ENCODE assay signal across 21 cellular contexts in the genomic region with DNA sequence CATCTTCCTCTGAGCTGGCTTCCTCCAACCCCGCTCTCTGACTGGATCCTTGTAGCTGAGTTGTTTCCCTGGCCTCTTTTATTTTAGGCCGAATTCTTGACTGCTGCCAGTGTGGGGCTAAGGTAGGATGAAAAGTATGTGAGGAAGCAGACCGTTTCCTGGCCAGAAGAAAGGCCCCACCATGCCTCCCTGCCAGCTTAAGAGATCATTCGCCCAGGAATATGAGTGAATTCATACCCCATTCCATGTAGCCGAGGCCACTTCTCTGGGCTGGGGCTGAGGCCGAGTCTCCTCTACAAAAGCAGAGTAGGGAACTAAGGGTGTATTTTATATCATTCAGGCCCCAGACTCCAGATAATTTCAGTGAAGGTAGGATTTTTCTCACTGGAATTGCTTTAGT. TPM values are rescaled to one million over a fixed set of nuclear protein-coding genes. Genes with fewer than 3 reads are reported as not detected.
A peak's percentile ranks its signal among the peaks of the same experiment; 100 is the strongest.
DNase-seq lines count a peak whose midpoint lies in the region; ATAC-seq and TF ChIP-seq lines count a peak whose summit lies in the region.
"Had no signal": no experiment of that assay in that cellular context is flagged by ENCODE, and none has a peak within 500 bp of the region (broad histone marks: within the 10 kb centered on the region; RNA-seq: fewer than 3 reads in every experiment).

No MANE protein-coding gene starts in this region.

- TF ChIP-seq POLR2A in prostate gland (IDR thresholded peaks at IDR 0.05) (no peak), uterus (IDR thresholded peaks at IDR 0.05) (no peak)

- intact Hi-C loops in heart right ventricle (cut with DNase I), result loop anchor here in 3 of 10 donors (5.0 kb wide), 3 partner anchors 35 to 40 kb away; no protein-coding TSS in a partner anchor
- intact Hi-C loops in left ventricle myocardium superior (cut with micrococcal nuclease), result no loop called here
- intact Hi-C loops in prostate gland (cut with DNase I), result no loop called here
- intact Hi-C loops in uterus (cut with DNase I; ENCODE audit: low total_unique reads), result no loop called here

- no peak for ATAC-seq in heart right ventricle
- no peak for ATAC-seq in left ventricle myocardium superior
- no peak for ATAC-seq in HG03139 (IDR thresholded peaks at IDR 0.05; ENCODE audit: unreplicated experiment)

- H3K9me3 ChIP-seq in heart right ventricle, result no peaks in the 10 kb centered on the region
- H3K9me3 ChIP-seq in prostate gland, result no peaks in the 10 kb centered on the region
- no peaks in the 10 kb centered on the region for H3K9me3 ChIP-seq in uterus

- peaks cover 5% of the 10 kb centered on the region for H3K36me3 Mint-ChIP-seq in endothelial cell (ENCODE audit: low read depth, unreplicated experiment)
- H3K36me3 Mint-ChIP-seq: activated naive CD8-positive, alpha-beta T cell treated with anti-CD3 and anti-CD28 coated beads, Interleukin-2, amount 10 ng/mL, durations not matched to agents 7 days and 5 days had no signal

- H3K4me3 ChIP-seq in heart right ventricle, result peak overlapping the region in 3 of 10 donors; percentile 50 to 56 (median 54)
- H3K4me3 ChIP-seq in prostate gland, result peak overlapping the region; percentile 37 to 51
- H3K4me3 ChIP-seq in uterus, result peak overlapping the region in 1 of 2 donors; percentile 40

- H3K4me1 ChIP-seq in heart right ventricle (peaks cover 18 to 100% (median 87%) of the 10 kb centered on the region in 9 donors), prostate gland (replicated peaks) (peaks cover 34% of the 10 kb centered on the region), uterus (peaks cover 1 to 17% of the 10 kb centered on the region in 2 donors)

- peak overlapping the region; percentile 21 for H3K4me3 Mint-ChIP-seq in endothelial cell (ENCODE audit: unreplicated experiment)
- H3K4me3 Mint-ChIP-seq: activated naive CD8-positive, alpha-beta T cell treated with anti-CD3 and anti-CD28 coated beads, Interleukin-2, amount 10 ng/mL, durations not matched to agents 7 days and 5 days; type B pancreatic cell had no signal

- H3K36me3 ChIP-seq in heart right ventricle (peaks cover 0 to 40% (median 0%) of the 10 kb centered on the region in 9 donors), prostate gland (no peaks in the 10 kb centered on the region), uterus (no peaks in the 10 kb centered on the region)

- H3K27me3 ChIP-seq in heart right ventricle (peaks cover 0 to 18% (median 0%) of the 10 kb centered on the region in 7 donors), prostate gland (replicated peaks; ENCODE audit: insufficient read depth) (no peaks in the 10 kb centered on the region), uterus (no peaks in the 10 kb centered on the region)

- WGBS in heart right ventricle, 2 donors, result 73 to 83% methylated on average over 6 of the region's 6 CpGs
- WGBS in prostate gland, result 15% methylated on average over 6 of the region's 6 CpGs

- no peak overlapping the region for H3K27ac Mint-ChIP-seq in endothelial cell (ENCODE audit: unreplicated experiment)
- H3K27ac Mint-ChIP-seq: activated naive CD8-positive, alpha-beta T cell treated with anti-CD3 and anti-CD28 coated beads, Interleukin-2, amount 10 ng/mL, durations not matched to agents 7 days and 5 days; type B pancreatic cell had no signal

- DNase-seq in heart right ventricle, result no peak
- DNase-seq in left ventricle myocardium superior, result no peak
- no peak for DNase-seq in endothelial cell (ENCODE audit: low spot score)
- no peak for DNase-seq in prostate gland (ENCODE audit: low spot score)
- no peak for DNase-seq in uterus
- no peak for DNase-seq in activated effector memory CD4-positive, alpha-beta T cell treated with anti-CD3 and anti-CD28 coated beads, Interleukin-2, amount 50 U/mL, for 16 hours
- no peak for DNase-seq in SW480 (ENCODE audit: low spot score)
- DNase-seq: ACHN; activated CD4-positive, alpha-beta T cell treated with anti-CD3 and anti-CD28 coated beads for 4 hours; activated naive CD8-positive, alpha-beta T cell treated with anti-CD3 and anti-CD28 coated beads, Interleukin-2, amount 10 ng/mL, durations not matched to agents 7 days and 5 days; activated T-cell treated with anti-CD3 and anti-CD28 coated beads, Interleukin-2, amount 50 U/mL, for 1 hour; GF-D8; MM.1S; NCI-H2029; RPMI8226 had no signal

- TF ChIP-seq CTCF in heart right ventricle (IDR thresholded peaks at IDR 0.05), result no peak
- no peak for TF ChIP-seq CTCF in endothelial cell (IDR thresholded peaks at IDR 0.05; ENCODE audit: unreplicated experiment)
- no peak for TF ChIP-seq CTCF in prostate gland (IDR thresholded peaks at IDR 0.05)
- TF ChIP-seq CTCF in uterus (IDR thresholded peaks at IDR 0.05), result no peak

- H3K27ac ChIP-seq in heart right ventricle (peak overlapping the region in 6 of 10 donors; percentile 38 to 96 (median 58)), prostate gland (peak overlapping the region; percentile 96 to 97), uterus (peak overlapping the region; percentile 95 to 99)

- H3K27me3 Mint-ChIP-seq in endothelial cell (ENCODE audit: unreplicated experiment), result peaks cover 16% of the 10 kb centered on the region

- no peaks in the 10 kb centered on the region for H3K9me3 Mint-ChIP-seq in endothelial cell (ENCODE audit: unreplicated experiment)
- H3K9me3 Mint-ChIP-seq: activated naive CD8-positive, alpha-beta T cell treated with anti-CD3 and anti-CD28 coated beads, Interleukin-2, amount 10 ng/mL, durations not matched to agents 7 days and 5 days; type B pancreatic cell had no signal

- H3K4me1 Mint-ChIP-seq in endothelial cell (ENCODE audit: unreplicated experiment), result peaks cover 73% of the 10 kb centered on the region

RNA-seq across cellular contexts. Expression of a gene that starts 32.3 kb away (rescaled TPM):
- 100 to 1,000 TPM; 111 to 162 (median 145) TPM for total RNA-seq in heart right ventricle
- 10 to 100 TPM; 16.8 to 34.2 TPM for polyA plus RNA-seq in heart right ventricle
- 171 TPM for total RNA-seq in left ventricle myocardium superior
- total RNA-seq in endothelial cell (ENCODE audit: unreplicated experiment), result 9.9 TPM
- total RNA-seq in prostate gland, result 100 to 1,000 TPM; 185 to 286 TPM
- 100 to 1,000 TPM in 2 of 4 donors, 10 to 100 TPM in 2; 27.4 to 381 (median 78.4) TPM for total RNA-seq in uterus

RNA-seq across cellular contexts. Expression of a gene that starts 58.2 kb away (rescaled TPM):
- 10 to 100 TPM in 5 of 10 donors, 1 to 10 TPM in 5; 7.3 to 14.4 (median 10.1) TPM for total RNA-seq in heart right ventricle
- polyA plus RNA-seq in heart right ventricle, result 1 to 10 TPM in 1 of 2 donors, under 1 TPM in 1; 0.71 to 4.2 TPM
- 11.2 TPM for total RNA-seq in left ventricle myocardium superior
- 0.69 TPM for total RNA-seq in endothelial cell (ENCODE audit: unreplicated experiment)
- 1 to 10 TPM in 1 of 2 donors, not detected in 1; 1.8 TPM for total RNA-seq in prostate gland
- total RNA-seq in uterus, result under 1 TPM in 1 of 4 donors, not detected in 3; 0.14 TPM
- total RNA-seq: activated naive CD8-positive, alpha-beta T cell treated with anti-CD3 and anti-CD28 coated beads, Interleukin-2, amount 10 ng/mL, durations not matched to agents 7 days and 5 days; fibroblast of villous mesenchyme; mononuclear cell; osteocyte; T-helper 2 cell treated with Interferon-gamma antibody and Interleukin-4, amounts not matched to agents 100 ng/mL and 5 ng/mL, for 36 hours had no signal
